In genomic region chr6:2563635-2564034, GRCh38 we compare ENCODE assay signal across 8 cellular contexts.
DNase-seq lines count a peak whose midpoint lies in the region; ATAC-seq and TF ChIP-seq lines count a peak whose summit lies in the region.

No MANE protein-coding gene starts in this region.

- no peaks in the 10 kb centered on the region for H3K27me3 ChIP-seq in uterus

- H3K9me3 ChIP-seq in uterus = no peaks in the 10 kb centered on the region

- no peak overlapping the region for H3K4me3 ChIP-seq in fibroblast of the aortic adventitia (ENCODE audit: low read depth, low read length)
- no peak overlapping the region for H3K4me3 ChIP-seq in uterus

- TF ChIP-seq POLR2A in GM18505 (IDR thresholded peaks at IDR 0.05; ENCODE audit: borderline replicate concordance, extremely low read depth, insufficient read depth, insufficient read length) = no peak
- no peak for TF ChIP-seq POLR2A in uterus (IDR thresholded peaks at IDR 0.05)

- intact Hi-C loops in uterus (cut with DNase I; ENCODE audit: low total_unique reads) = no loop called here
- intact Hi-C loops in activated T-helper 2 cell treated with anti-CD3 and anti-CD28 coated beads, Interferon-gamma antibody, Interleukin-2, Interleukin-4, amounts not matched to agents 10 μg/mL and 5 μg/mL and 100 μg/mL, durations not matched to agents 14 hours and 24 hours and 36 hours (cut with micrococcal nuclease) = loop anchor here (1.0 to 10.0 kb wide), 2 partner anchors 20 to 319 kb away; partner anchors contain the start of gene GMDS

- no peak for TF ChIP-seq CTCF in fibroblast of the aortic adventitia (IDR thresholded peaks at IDR 0.05; ENCODE audit: insufficient read depth, low read length)
- TF ChIP-seq CTCF in uterus (IDR thresholded peaks at IDR 0.05) = no peak

- H3K27ac ChIP-seq in uterus = no peak overlapping the region

- peaks cover 84% of the 10 kb centered on the region for H3K27me3 Mint-ChIP-seq in activated T-helper 2 cell treated with anti-CD3 and anti-CD28 coated beads, Interferon-gamma antibody, Interleukin-2, Interleukin-4, amounts not matched to agents 10 μg/mL and 5 μg/mL and 100 μg/mL, durations not matched to agents 14 hours and 24 hours and 36 hours (ENCODE audit: low read depth)

- H3K9me3 Mint-ChIP-seq in activated T-helper 2 cell treated with anti-CD3 and anti-CD28 coated beads, Interferon-gamma antibody, Interleukin-2, Interleukin-4, amounts not matched to agents 10 μg/mL and 5 μg/mL and 100 μg/mL, durations not matched to agents 14 hours and 24 hours and 36 hours = no peaks in the 10 kb centered on the region

- H3K36me3 Mint-ChIP-seq in activated T-helper 2 cell treated with anti-CD3 and anti-CD28 coated beads, Interferon-gamma antibody, Interleukin-2, Interleukin-4, amounts not matched to agents 10 μg/mL and 5 μg/mL and 100 μg/mL, durations not matched to agents 14 hours and 24 hours and 36 hours (ENCODE audit: low read depth) = no peaks in the 10 kb centered on the region

- peak; percentile 84 for ATAC-seq in GM18505 (IDR thresholded peaks at IDR 0.05; ENCODE audit: unreplicated experiment)
- ATAC-seq in GM19467 (IDR thresholded peaks at IDR 0.05; ENCODE audit: unreplicated experiment) = peak; percentile 75
- peak; percentile 79 for ATAC-seq in HG03469 (IDR thresholded peaks at IDR 0.05; ENCODE audit: unreplicated experiment)

- peaks cover 11% of the 10 kb centered on the region for H3K4me1 Mint-ChIP-seq in activated T-helper 2 cell treated with anti-CD3 and anti-CD28 coated beads, Interferon-gamma antibody, Interleukin-2, Interleukin-4, amounts not matched to agents 10 μg/mL and 5 μg/mL and 100 μg/mL, durations not matched to agents 14 hours and 24 hours and 36 hours (ENCODE audit: low read depth)

- no peaks in the 10 kb centered on the region for H3K36me3 ChIP-seq in uterus

- H3K27ac Mint-ChIP-seq in activated T-helper 2 cell treated with anti-CD3 and anti-CD28 coated beads, Interferon-gamma antibody, Interleukin-2, Interleukin-4, amounts not matched to agents 10 μg/mL and 5 μg/mL and 100 μg/mL, durations not matched to agents 14 hours and 24 hours and 36 hours = no peak overlapping the region

- no peak overlapping the region for H3K4me3 Mint-ChIP-seq in activated T-helper 2 cell treated with anti-CD3 and anti-CD28 coated beads, Interferon-gamma antibody, Interleukin-2, Interleukin-4, amounts not matched to agents 10 μg/mL and 5 μg/mL and 100 μg/mL, durations not matched to agents 14 hours and 24 hours and 36 hours (ENCODE audit: low read depth)

- H3K4me1 ChIP-seq in uterus = no peaks in the 10 kb centered on the region

- DNase-seq in fibroblast of the aortic adventitia (ENCODE audit: low read depth) = peak; percentile 28
- no peak for DNase-seq in NCI-H2171 (lab: John Stamatoyannopoulos, UW)
- DNase-seq in uterus = no peak
- DNase-seq in activated T-helper 2 cell treated with anti-CD3 and anti-CD28 coated beads, Interferon-gamma antibody, Interleukin-2, Interleukin-4, amounts not matched to agents 10 μg/mL and 5 μg/mL and 100 μg/mL, durations not matched to agents 14 hours and 24 hours and 36 hours (ENCODE audit: low spot score) = no peak
- DNase-seq in middle frontal gyrus (ENCODE audit: extremely low spot score, low spot score) = no peak
